1 cellular context compared by ENCODE assay signal in genomic region chr3:29291982-29292363, GRCh38.
TF ChIP-seq lines count a peak whose summit lies in the region.

No MANE protein-coding gene starts in this region.

TF ChIP-seq in HEK293, 187 proteins besides CTCF, POLR2A, EP300 and RAD21 (continued from another document):
- TF ChIP-seq ZFHX2 (tag by site-specific recombination; conservative IDR thresholded peaks at IDR 0.05) (no peak), ZBTB11 (tag by site-specific recombination; conservative IDR thresholded peaks at IDR 0.05; ENCODE audit: low read depth) (no peak), ZNF561 (tag by site-specific recombination; IDR thresholded peaks at IDR 0.05; ENCODE audit: borderline replicate concordance) (no peak), GFI1B (tag by site-specific recombination; IDR thresholded peaks at IDR 0.05) (0 out of 2 replicates have a peak, but pooled peaks have one; percentile 38), BCL6B (tag by site-specific recombination; IDR thresholded peaks at IDR 0.05) (peak; percentile 65), ZNF248 (tag by site-specific recombination; IDR thresholded peaks at IDR 0.05) (no peak), ZNF341 (tag by site-specific recombination; IDR thresholded peaks at IDR 0.05; ENCODE audit: low read depth) (no peak), REPIN1 (tag by site-specific recombination; IDR thresholded peaks at IDR 0.05; ENCODE audit: low read depth) (no peak), SP3 (tag by site-specific recombination; IDR thresholded peaks at IDR 0.05) (no peak), ZNF112 (tag by site-specific recombination; IDR thresholded peaks at IDR 0.05) (no peak), ZNF37A (tag by site-specific recombination; IDR thresholded peaks at IDR 0.05) (no peak), ZNF792 (tag by site-specific recombination; IDR thresholded peaks at IDR 0.05) (no peak), KLF7 (tag by site-specific recombination; IDR thresholded peaks at IDR 0.05; ENCODE audit: borderline replicate concordance) (no peak)
